ENCODE assay signal across 19 cellular contexts in genomic region chr2:195595825-195596224, GRCh38.
DNase-seq lines count a peak whose midpoint lies in the region; ATAC-seq lines count a peak whose summit lies in the region.
"Had no signal": no experiment of that assay in that cellular context is flagged by ENCODE, and none has a peak within 500 bp of the region (broad histone marks: within the 10 kb centered on the region; RNA-seq: fewer than 3 reads in every experiment).

No MANE protein-coding gene starts in this region.

- DNase-seq in OCI-M2 (lab: John Stamatoyannopoulos, UW; ENCODE audit: unreplicated experiment) (peak; percentile 22), midbrain (lab: John Stamatoyannopoulos, UW) (peak; percentile 3), NCI-H2171 (lab: John Stamatoyannopoulos, UW) (no peak), DMS79 (lab: John Stamatoyannopoulos, UW) (no peak)
- DNase-seq in activated naive CD4-positive, alpha-beta T cell treated with anti-CD3 and anti-CD28 coated beads, Interleukin-2, amount 50 U/mL, for 72 hours (ENCODE audit: low spot score in 2 of 2) = no peak
- DNase-seq in natural killer cell treated with Interleukin-12 subunit alpha and Interleukin-12 subunit beta and Interleukin-15 and Interleukin-18, amount 100 ng/mL, for 72 hours (ENCODE audit: low spot score) = no peak
- DNase-seq: ACHN; activated naive CD4-positive, alpha-beta T cell treated with anti-CD3 and anti-CD28 coated beads, Interleukin-2, amount 10 ng/mL, durations not matched to agents 7 days and 5 days; activated T-cell treated with anti-CD3 and anti-CD28 coated beads, Interleukin-2, amount 50 U/mL, for 48 hours; CD8-positive, alpha-beta T cell; effector CD4-positive, alpha-beta T cell; left cardiac atrium; NCI-H2081; NCI-H524; spleen had no signal

- no peaks in the 10 kb centered on the region for H4K20me1 ChIP-seq in BLaER1

- H3K4me1 ChIP-seq in BLaER1 = peaks cover 37% of the 10 kb centered on the region
- H3K4me1 ChIP-seq: ascending aorta, vagina had no signal

- no peak overlapping the region for H3K27ac Mint-ChIP-seq in activated naive CD4-positive, alpha-beta T cell treated with anti-CD3 and anti-CD28 coated beads, Interleukin-2, amount 50 U/mL, for 72 hours
- no peak overlapping the region for H3K27ac Mint-ChIP-seq in natural killer cell treated with Interleukin-12 subunit alpha and Interleukin-12 subunit beta and Interleukin-15 and Interleukin-18, amount 100 ng/mL, for 72 hours
- H3K27ac Mint-ChIP-seq: activated naive CD4-positive, alpha-beta T cell treated with anti-CD3 and anti-CD28 coated beads, Interleukin-2, amount 10 ng/mL, durations not matched to agents 7 days and 5 days; CD8-positive, alpha-beta T cell had no signal

- no peak overlapping the region for H3K9ac ChIP-seq in BLaER1

- H3K4me3 ChIP-seq in BLaER1 = no peak overlapping the region
- H3K4me3 ChIP-seq: ascending aorta, spleen, vagina had no signal

- H3K27me3 ChIP-seq in BLaER1 = no peaks in the 10 kb centered on the region
- H3K27me3 ChIP-seq: ascending aorta, spleen, vagina had no signal

- H3K9me3 Mint-ChIP-seq in activated naive CD4-positive, alpha-beta T cell treated with anti-CD3 and anti-CD28 coated beads, Interleukin-2, amount 50 U/mL, for 72 hours = peaks cover 5 to 8% of the 10 kb centered on the region in 2 donors
- H3K9me3 Mint-ChIP-seq in natural killer cell treated with Interleukin-12 subunit alpha and Interleukin-12 subunit beta and Interleukin-15 and Interleukin-18, amount 100 ng/mL, for 72 hours = no peaks in the 10 kb centered on the region

- no peak overlapping the region for H3K4me3 Mint-ChIP-seq in natural killer cell treated with Interleukin-12 subunit alpha and Interleukin-12 subunit beta and Interleukin-15 and Interleukin-18, amount 100 ng/mL, for 72 hours
- H3K4me3 Mint-ChIP-seq: activated naive CD4-positive, alpha-beta T cell treated with anti-CD3 and anti-CD28 coated beads, Interleukin-2, amount 10 ng/mL, durations not matched to agents 7 days and 5 days; CD8-positive, alpha-beta T cell had no signal

- peaks cover 6 to 10% of the 10 kb centered on the region in 2 donors for H3K4me1 Mint-ChIP-seq in natural killer cell treated with Interleukin-12 subunit alpha and Interleukin-12 subunit beta and Interleukin-15 and Interleukin-18, amount 100 ng/mL, for 72 hours (ENCODE audit: low read depth in 2 of 2)

- H3K36me3 ChIP-seq in BLaER1 = no peaks in the 10 kb centered on the region
- H3K36me3 ChIP-seq: ascending aorta, spleen, vagina had no signal

- peak overlapping the region; percentile 44; the same call in 1 of the 2 replicates for H3K27ac ChIP-seq in BLaER1
- H3K27ac ChIP-seq: ascending aorta, vagina had no signal

- H3K9me3 ChIP-seq in BLaER1 = peaks cover 18% of the 10 kb centered on the region
- H3K9me3 ChIP-seq: ascending aorta, spleen, vagina had no signal

- H3K4me2 ChIP-seq in BLaER1 = 0 out of 2 replicates have a peak overlapping the region, but pooled peaks have one; percentile 13

- H3K27me3 Mint-ChIP-seq in natural killer cell treated with Interleukin-12 subunit alpha and Interleukin-12 subunit beta and Interleukin-15 and Interleukin-18, amount 100 ng/mL, for 72 hours = no peaks in the 10 kb centered on the region
- H3K27me3 Mint-ChIP-seq: activated naive CD4-positive, alpha-beta T cell treated with anti-CD3 and anti-CD28 coated beads, Interleukin-2, amount 10 ng/mL, durations not matched to agents 7 days and 5 days had no signal

- peak; percentile 57 for ATAC-seq in HG02610 (IDR thresholded peaks at IDR 0.05; ENCODE audit: unreplicated experiment)
- ATAC-seq in activated naive CD4-positive, alpha-beta T cell treated with anti-CD3 and anti-CD28 coated beads, Interleukin-2, amount 50 U/mL, for 72 hours = no peak
- no peak for ATAC-seq in natural killer cell treated with Interleukin-12 subunit alpha and Interleukin-12 subunit beta and Interleukin-15 and Interleukin-18, amount 100 ng/mL, for 72 hours
- ATAC-seq: CD8-positive, alpha-beta T cell had no signal

- H3K36me3 Mint-ChIP-seq in activated naive CD4-positive, alpha-beta T cell treated with anti-CD3 and anti-CD28 coated beads, Interleukin-2, amount 50 U/mL, for 72 hours = peaks cover 5 to 8% of the 10 kb centered on the region in 2 donors
- no peaks in the 10 kb centered on the region for H3K36me3 Mint-ChIP-seq in natural killer cell treated with Interleukin-12 subunit alpha and Interleukin-12 subunit beta and Interleukin-15 and Interleukin-18, amount 100 ng/mL, for 72 hours

Comparison
In these comparisons a context has a peak if more than half of its experiments do, and no peak if none do; other contexts are left out.
1. DNase-seq: peak in OCI-M2 (single experiment) and midbrain (single experiment); none in activated naive CD4-positive, alpha-beta T cell treated with anti-CD3 and anti-CD28 coated beads, Interleukin-2, amount 50 U/mL, for 72 hours (0 of 2), natural killer cell treated with Interleukin-12 subunit alpha and Interleukin-12 subunit beta and Interleukin-15 and Interleukin-18, amount 100 ng/mL, for 72 hours (single experiment), NCI-H2171 (single experiment) and DMS79 (single experiment).